In genomic region chr11:129375731-129376657, GRCh38 we compare ENCODE assay signal across 1 cellular context.
TF ChIP-seq lines count a peak whose summit lies in the region.

A gene with protein sequence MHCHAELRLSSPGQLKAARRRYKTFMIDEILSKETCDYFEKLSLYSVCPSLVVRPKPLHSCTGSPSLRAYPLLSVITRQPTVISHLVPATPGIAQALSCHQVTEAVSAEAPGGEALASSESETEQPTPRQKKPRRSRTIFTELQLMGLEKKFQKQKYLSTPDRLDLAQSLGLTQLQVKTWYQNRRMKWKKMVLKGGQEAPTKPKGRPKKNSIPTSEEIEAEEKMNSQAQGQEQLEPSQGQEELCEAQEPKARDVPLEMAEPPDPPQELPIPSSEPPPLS (plus strand): TSS chr11:129375848. CDS start chr11:129376036, 188 bp downstream.

TF ChIP-seq in GM23338, 12 proteins besides CTCF, POLR2A, EP300 and RAD21 (continued from another document):
- no peak for TF ChIP-seq ZNF462 (CRISPR knock-in tag; IDR thresholded peaks at IDR 0.05)
- TF ChIP-seq, protein P1, sequence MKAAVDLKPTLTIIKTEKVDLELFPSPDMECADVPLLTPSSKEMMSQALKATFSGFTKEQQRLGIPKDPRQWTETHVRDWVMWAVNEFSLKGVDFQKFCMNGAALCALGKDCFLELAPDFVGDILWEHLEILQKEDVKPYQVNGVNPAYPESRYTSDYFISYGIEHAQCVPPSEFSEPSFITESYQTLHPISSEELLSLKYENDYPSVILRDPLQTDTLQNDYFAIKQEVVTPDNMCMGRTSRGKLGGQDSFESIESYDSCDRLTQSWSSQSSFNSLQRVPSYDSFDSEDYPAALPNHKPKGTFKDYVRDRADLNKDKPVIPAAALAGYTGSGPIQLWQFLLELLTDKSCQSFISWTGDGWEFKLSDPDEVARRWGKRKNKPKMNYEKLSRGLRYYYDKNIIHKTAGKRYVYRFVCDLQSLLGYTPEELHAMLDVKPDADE (IDR thresholded peaks at IDR 0.05) = no peak
- TF ChIP-seq, protein P2, sequence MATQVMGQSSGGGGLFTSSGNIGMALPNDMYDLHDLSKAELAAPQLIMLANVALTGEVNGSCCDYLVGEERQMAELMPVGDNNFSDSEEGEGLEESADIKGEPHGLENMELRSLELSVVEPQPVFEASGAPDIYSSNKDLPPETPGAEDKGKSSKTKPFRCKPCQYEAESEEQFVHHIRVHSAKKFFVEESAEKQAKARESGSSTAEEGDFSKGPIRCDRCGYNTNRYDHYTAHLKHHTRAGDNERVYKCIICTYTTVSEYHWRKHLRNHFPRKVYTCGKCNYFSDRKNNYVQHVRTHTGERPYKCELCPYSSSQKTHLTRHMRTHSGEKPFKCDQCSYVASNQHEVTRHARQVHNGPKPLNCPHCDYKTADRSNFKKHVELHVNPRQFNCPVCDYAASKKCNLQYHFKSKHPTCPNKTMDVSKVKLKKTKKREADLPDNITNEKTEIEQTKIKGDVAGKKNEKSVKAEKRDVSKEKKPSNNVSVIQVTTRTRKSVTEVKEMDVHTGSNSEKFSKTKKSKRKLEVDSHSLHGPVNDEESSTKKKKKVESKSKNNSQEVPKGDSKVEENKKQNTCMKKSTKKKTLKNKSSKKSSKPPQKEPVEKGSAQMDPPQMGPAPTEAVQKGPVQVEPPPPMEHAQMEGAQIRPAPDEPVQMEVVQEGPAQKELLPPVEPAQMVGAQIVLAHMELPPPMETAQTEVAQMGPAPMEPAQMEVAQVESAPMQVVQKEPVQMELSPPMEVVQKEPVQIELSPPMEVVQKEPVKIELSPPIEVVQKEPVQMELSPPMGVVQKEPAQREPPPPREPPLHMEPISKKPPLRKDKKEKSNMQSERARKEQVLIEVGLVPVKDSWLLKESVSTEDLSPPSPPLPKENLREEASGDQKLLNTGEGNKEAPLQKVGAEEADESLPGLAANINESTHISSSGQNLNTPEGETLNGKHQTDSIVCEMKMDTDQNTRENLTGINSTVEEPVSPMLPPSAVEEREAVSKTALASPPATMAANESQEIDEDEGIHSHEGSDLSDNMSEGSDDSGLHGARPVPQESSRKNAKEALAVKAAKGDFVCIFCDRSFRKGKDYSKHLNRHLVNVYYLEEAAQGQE (IDR thresholded peaks at IDR 0.05; ENCODE audit: unreplicated experiment) = no peak
TF ChIP-seq in GM23338: peak in this region for 2.
